ENCODE assay signal across 11 cellular contexts in genomic region chr15:75065467-75065850, GRCh38. TPM values are rescaled to one million over a fixed set of nuclear protein-coding genes. Genes with fewer than 3 reads are reported as not detected.
DNase-seq lines count a peak whose midpoint lies in the region; ATAC-seq and TF ChIP-seq lines count a peak whose summit lies in the region.
"Had no signal": no experiment of that assay in that cellular context is flagged by ENCODE, and none has a peak within 500 bp of the region (broad histone marks: within the 10 kb centered on the region; RNA-seq: fewer than 3 reads in every experiment).

No MANE protein-coding gene starts in this region.

- H3K4me1 Mint-ChIP-seq in osteocyte (ENCODE audit: unreplicated experiment): peaks cover 22% of the 10 kb centered on the region

- no peak overlapping the region for H3K4me3 Mint-ChIP-seq in osteocyte (ENCODE audit: unreplicated experiment)

- peak in 40 of 76 experiments; percentile 13 to 71 (median 42) for DNase-seq in HUDEP-2 (lab: John Stamatoyannopoulos, UW; ENCODE audit: unreplicated experiment in 76 of 76)
- peak; percentile 80 for DNase-seq in NCI-H226
- no peak for DNase-seq in coronary artery (ENCODE audit: low spot score)
- peak; percentile 77 for DNase-seq in osteocyte (ENCODE audit: extremely low spot score, unreplicated experiment)
- no peak for DNase-seq in substantia nigra (lab: John Stamatoyannopoulos, UW)
- DNase-seq in stimulated activated naive CD8-positive, alpha-beta T cell treated with anti-CD3 and anti-CD28 coated beads, Interleukin-15, Interleukin-2, amounts not matched to agents 100 U/mL and 50 U/mL, for 24 hours: no peak
- DNase-seq: activated T-cell treated with anti-CD3 and anti-CD28 coated beads for 4 hours, occipital lobe had no signal

- ATAC-seq in HG03159 (IDR thresholded peaks at IDR 0.05; ENCODE audit: unreplicated experiment) (no peak), GM21786 (IDR thresholded peaks at IDR 0.05; ENCODE audit: unreplicated experiment) (no peak)
- ATAC-seq in stimulated activated naive CD8-positive, alpha-beta T cell treated with anti-CD3 and anti-CD28 coated beads, Interleukin-15, Interleukin-2, amounts not matched to agents 100 U/mL and 50 U/mL, for 24 hours: no peak

- H3K27ac ChIP-seq in coronary artery (peak overlapping the region; percentile 35 to 79), substantia nigra (ENCODE audit: low read depth, low read length, poor library complexity, severe bottlenecking) (no peak overlapping the region)

- no peak overlapping the region for H3K4me3 ChIP-seq in coronary artery
- H3K4me3 ChIP-seq: dorsolateral prefrontal cortex had no signal

- peaks cover 10% of the 10 kb centered on the region for H3K36me3 Mint-ChIP-seq in osteocyte (ENCODE audit: unreplicated experiment)

- H3K27me3 Mint-ChIP-seq in osteocyte (ENCODE audit: unreplicated experiment): no peaks in the 10 kb centered on the region

- TF ChIP-seq CTCF in coronary artery (IDR thresholded peaks at IDR 0.05) (no peak), osteocyte (IDR thresholded peaks at IDR 0.05) (no peak)

- no peak overlapping the region for H3K27ac Mint-ChIP-seq in osteocyte (ENCODE audit: unreplicated experiment)

- peaks cover 15% of the 10 kb centered on the region for H3K9me3 Mint-ChIP-seq in osteocyte (ENCODE audit: unreplicated experiment)

RNA-seq across cellular contexts. Expression of gene PPCDC, which starts 42.1 kb away (rescaled TPM):
- total RNA-seq in osteocyte: 11.9 and 12.7 TPM in 2 replicates

Comparison
In these comparisons a context has a peak if more than half of its experiments do, and no peak if none do; other contexts are left out.
1. DNase-seq: peak in HUDEP-2 (40 of 76), NCI-H226 (single experiment) and osteocyte (single experiment); none in coronary artery (single experiment), substantia nigra (0 of 49) and stimulated activated naive CD8-positive, alpha-beta T cell treated with anti-CD3 and anti-CD28 coated beads, Interleukin-15, Interleukin-2, amounts not matched to agents 100 U/mL and 50 U/mL, for 24 hours (single experiment).